Comparison of ENCODE assay signal across 28 cellular contexts in the genomic region with DNA sequence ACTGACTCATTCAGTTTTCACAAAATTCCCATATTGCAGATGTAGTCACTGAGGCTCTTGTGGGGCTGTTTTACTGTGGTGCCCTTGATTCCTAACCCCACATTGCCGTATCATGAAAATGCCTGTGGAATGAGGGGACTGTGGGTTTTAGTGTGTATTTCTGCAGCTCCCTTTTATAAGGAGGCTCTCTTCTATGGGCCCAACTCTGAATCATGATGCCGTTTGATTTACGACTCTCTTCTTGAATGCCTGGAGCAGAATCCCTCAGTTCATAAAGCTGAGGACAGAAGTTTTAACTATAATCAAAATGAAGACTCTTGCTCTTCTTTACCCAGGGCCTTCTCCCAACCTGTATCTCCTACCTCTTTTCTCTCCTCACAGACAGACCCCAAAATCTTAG.
DNase-seq lines count a peak whose midpoint lies in the region; ATAC-seq, FAIRE-seq and TF ChIP-seq lines count a peak whose summit lies in the region.
"Had no signal": no experiment of that assay in that cellular context is flagged by ENCODE, and none has a peak within 500 bp of the region (broad histone marks: within the 10 kb centered on the region; RNA-seq: fewer than 3 reads in every experiment).

No MANE protein-coding gene starts in this region.

- H3K4me2 ChIP-seq in K562 (ENCODE audit: insufficient read depth, low read length) = no peak overlapping the region

- WGBS in K562 (ENCODE audit: insufficient coverage, low coverage, missing lambda C conversion rate) = 10% methylated on average over 3 of the region's 3 CpGs

- no peaks in the 10 kb centered on the region for H3K36me3 ChIP-seq in cardiac muscle cell
- H3K36me3 ChIP-seq in K562 (ENCODE audit: control insufficient read depth, insufficient read depth, low read length) = no peaks in the 10 kb centered on the region
- H3K36me3 ChIP-seq in vagina = no peaks in the 10 kb centered on the region
- H3K36me3 ChIP-seq: BE2C, HAP-1, SJSA1 had no signal

- H3K27ac ChIP-seq in cardiac muscle cell = peak overlapping the region; percentile 57
- H3K27ac ChIP-seq in K562 (ENCODE audit: extremely low read depth, low read depth, low read length) = no peak overlapping the region
- peak overlapping the region; percentile 34 for H3K27ac ChIP-seq in vagina
- H3K27ac ChIP-seq: SJSA1 had no signal

- peaks cover 65% of the 10 kb centered on the region for H3K4me1 Mint-ChIP-seq in mesothelial cell of epicardium
- H3K4me1 Mint-ChIP-seq: CD14-positive monocyte; CD8-positive, alpha-beta memory T cell had no signal

- H3K4me3 Mint-ChIP-seq in mesothelial cell of epicardium = no peak overlapping the region
- H3K4me3 Mint-ChIP-seq: CD14-positive monocyte; CD8-positive, alpha-beta memory T cell had no signal

- H3K9me3 ChIP-seq in cardiac muscle cell (ENCODE audit: low read depth) (no peaks in the 10 kb centered on the region), K562 (replicated peaks; ENCODE audit: control insufficient read depth, insufficient read depth, low read depth, low read length) (no peaks in the 10 kb centered on the region), vagina (peaks cover 4% of the 10 kb centered on the region)
- H3K9me3 ChIP-seq: BE2C, HAP-1, SJSA1 had no signal

- no peak for FAIRE-seq in K562 (lab: Jason Lieb, UNC)
- FAIRE-seq: GM12878 had no signal

- H3K36me3 Mint-ChIP-seq in mesothelial cell of epicardium = peaks cover 37% of the 10 kb centered on the region
- H3K36me3 Mint-ChIP-seq: CD14-positive monocyte; CD8-positive, alpha-beta memory T cell had no signal

- no TSS peak for BruUV-seq in K562 (replicated peaks; lab: Mats Ljungman, UMichigan)

- H4K20me1 ChIP-seq in K562 (replicated peaks; ENCODE audit: control insufficient read depth, insufficient read depth, low read length) = no peaks in the 10 kb centered on the region

- no peak for DNase-seq in cardiac muscle cell (ENCODE audit: low read depth in 1 of 2, low spot score in 1 of 2)
- no peak for DNase-seq in Right ventricle myocardium inferior (ENCODE audit: missing footprints)
- no peak for DNase-seq in K562 (ENCODE audit: extremely low read depth in 1 of 4, low spot score in 3 of 4)
- DNase-seq in mesothelial cell of epicardium (ENCODE audit: low spot score in 2 of 2, unreplicated experiment in 2 of 2) = no peak
- no peak for DNase-seq in vagina (ENCODE audit: extremely low spot score in 2 of 2)
- no peak for DNase-seq in D341Med (ENCODE audit: low spot score)
- DNase-seq in GM10248 (ENCODE audit: extremely low spot score) = no peak
- DNase-seq: 8988T; ACHN; BE2C; Calu3; CD8-positive, alpha-beta memory T cell; DMS153; GOT3; KG1; MM.1S; NCI-H1417; NCI-H1694; NCI-H446; NCI-H524 treated with DMSO at 0.1 percent for 48 hours; NK-92 treated with Interleukin-12 subunit alpha and Interleukin-12 subunit beta, amount 100 ng/mL, for 24 hours; PC-3; Right ventricle myocardium superior had no signal

- TF ChIP-seq RAD21 in K562 (CRISPR knock-in tag; conservative IDR thresholded peaks at IDR 0.05 in 1 of 2, IDR thresholded peaks at IDR 0.05 in 1 of 2) = no peak

- intact Hi-C loops in Right ventricle myocardium inferior (cut with DNase I) = no loop called here
- intact Hi-C loops in K562 (cut with micrococcal nuclease) = no loop called here
- intact Hi-C loops in vagina (cut with DNase I) = no loop called here

- no peaks in the 10 kb centered on the region for H3K9me3 Mint-ChIP-seq in mesothelial cell of epicardium
- H3K9me3 Mint-ChIP-seq: CD14-positive monocyte had no signal

- no peak overlapping the region for H2AFZ ChIP-seq in K562 (ENCODE audit: low read depth, low read length)

- no peaks in the 10 kb centered on the region for H3K79me2 ChIP-seq in K562 (ENCODE audit: control insufficient read depth, insufficient read depth, low read length)

- H3K4me3 ChIP-seq in cardiac muscle cell (no peak overlapping the region), K562 (no peak overlapping the region), vagina (no peak overlapping the region)
- H3K4me3 ChIP-seq: GM12878, HAP-1, SJSA1 had no signal

- no peak for TF ChIP-seq POLR2A in K562 (conservative IDR thresholded peaks at IDR 0.05)
- no peak for TF ChIP-seq POLR2A in vagina (IDR thresholded peaks at IDR 0.05)

- no peaks in the 10 kb centered on the region for H3K9me1 ChIP-seq in K562 (ENCODE audit: control insufficient read depth, insufficient read depth, low read length)

- no peak for TF ChIP-seq EP300 in K562 (IDR thresholded peaks at IDR 0.05; ENCODE audit: low read length)

- H3K4me1 ChIP-seq in cardiac muscle cell (ENCODE audit: low read depth) (peaks cover 26% of the 10 kb centered on the region), K562 (replicated peaks in 1 of 2; ENCODE audit: control insufficient read depth in 2 of 2, insufficient read depth in 2 of 2, low read length in 2 of 2) (no peaks in the 10 kb centered on the region), vagina (peaks cover 27% of the 10 kb centered on the region)
- H3K4me1 ChIP-seq: BE2C, HAP-1, SJSA1 had no signal

- TF ChIP-seq CTCF in cardiac muscle cell (IDR thresholded peaks at IDR 0.05; ENCODE audit: low read depth, low read length) (no peak), K562 (IDR thresholded peaks at IDR 0.05 in 2 of 3, conservative IDR thresholded peaks at IDR 0.05 in 1 of 3; ENCODE audit: insufficient read depth in 2 of 3, low read depth in 1 of 3, low read length in 3 of 3) (no peak), mesothelial cell of epicardium (IDR thresholded peaks at IDR 0.05; ENCODE audit: unreplicated experiment) (no peak), vagina (IDR thresholded peaks at IDR 0.05) (no peak), GM10248 (IDR thresholded peaks at IDR 0.05; ENCODE audit: control extremely low read depth, extremely low read depth, low read depth, missing control alignments) (no peak)

- H3K9ac ChIP-seq in K562 (ENCODE audit: insufficient read depth in 1 of 2, low read depth in 2 of 2, low read length in 2 of 2) = no peak overlapping the region

- CTCF ChIA-PET in K562 (lab: Yijun Ruan, JAX; ENCODE audit: low intra/inter-chr PET ratio) (no interaction called here), GM10248 (lab: Yijun Ruan, JAX) (no interaction called here)

- H3K27ac Mint-ChIP-seq in mesothelial cell of epicardium = peak overlapping the region; percentile 52
- H3K27ac Mint-ChIP-seq: CD14-positive monocyte; CD8-positive, alpha-beta memory T cell had no signal

- ATAC-seq in Right ventricle myocardium inferior (no peak), K562 (no peak), GM21825 (IDR thresholded peaks at IDR 0.05; ENCODE audit: unreplicated experiment) (no peak)
- ATAC-seq: GM12878, PC-3 had no signal

- no peaks in the 10 kb centered on the region for H3K27me3 ChIP-seq in cardiac muscle cell
- no peaks in the 10 kb centered on the region for H3K27me3 ChIP-seq in K562 (ENCODE audit: control insufficient read depth in 2 of 2, insufficient read depth in 2 of 2, low read length in 2 of 2)
- H3K27me3 ChIP-seq in vagina = no peaks in the 10 kb centered on the region
- H3K27me3 ChIP-seq: BE2C, SJSA1 had no signal

- POLR2A ChIA-PET in K562 (lab: Yijun Ruan, JAX) = no interaction called here
- POLR2A ChIA-PET in GM10248 (lab: Yijun Ruan, JAX) = no interaction called here

- in situ Hi-C loops in K562 (cut with MboI) = no loop called here

- H3K27me3 Mint-ChIP-seq in mesothelial cell of epicardium (ENCODE audit: low read depth) = no peaks in the 10 kb centered on the region

TF ChIP-seq in K562, 482 proteins besides CTCF, POLR2A, EP300 and RAD21:
- no peak for TF ChIP-seq ZNF77 (CRISPR knock-in tag; IDR thresholded peaks at IDR 0.05)
- TF ChIP-seq TAF7 (tag; IDR thresholded peaks at IDR 0.05) = no peak
- TF ChIP-seq TGIF2 (CRISPR knock-in tag; IDR thresholded peaks at IDR 0.05) = no peak
- TF ChIP-seq, protein P1, sequence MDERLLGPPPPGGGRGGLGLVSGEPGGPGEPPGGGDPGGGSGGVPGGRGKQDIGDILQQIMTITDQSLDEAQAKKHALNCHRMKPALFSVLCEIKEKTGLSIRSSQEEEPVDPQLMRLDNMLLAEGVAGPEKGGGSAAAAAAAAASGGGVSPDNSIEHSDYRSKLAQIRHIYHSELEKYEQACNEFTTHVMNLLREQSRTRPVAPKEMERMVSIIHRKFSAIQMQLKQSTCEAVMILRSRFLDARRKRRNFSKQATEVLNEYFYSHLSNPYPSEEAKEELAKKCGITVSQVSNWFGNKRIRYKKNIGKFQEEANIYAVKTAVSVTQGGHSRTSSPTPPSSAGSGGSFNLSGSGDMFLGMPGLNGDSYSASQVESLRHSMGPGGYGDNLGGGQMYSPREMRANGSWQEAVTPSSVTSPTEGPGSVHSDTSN (CRISPR knock-in tag; IDR thresholded peaks at IDR 0.05; ENCODE audit: low read depth) = no peak
- TF ChIP-seq, protein P1 (tag; conservative IDR thresholded peaks at IDR 0.05; ENCODE audit: low read depth) = peak; percentile 50
- TF ChIP-seq RBFOX2 (IDR thresholded peaks at IDR 0.05; ENCODE audit: low read depth, low read length) = no peak
- no peak for TF ChIP-seq ZNF311 (CRISPR knock-in tag; IDR thresholded peaks at IDR 0.05)
